Comparison of ENCODE assay signal across 19 cellular contexts in the genomic region with DNA sequence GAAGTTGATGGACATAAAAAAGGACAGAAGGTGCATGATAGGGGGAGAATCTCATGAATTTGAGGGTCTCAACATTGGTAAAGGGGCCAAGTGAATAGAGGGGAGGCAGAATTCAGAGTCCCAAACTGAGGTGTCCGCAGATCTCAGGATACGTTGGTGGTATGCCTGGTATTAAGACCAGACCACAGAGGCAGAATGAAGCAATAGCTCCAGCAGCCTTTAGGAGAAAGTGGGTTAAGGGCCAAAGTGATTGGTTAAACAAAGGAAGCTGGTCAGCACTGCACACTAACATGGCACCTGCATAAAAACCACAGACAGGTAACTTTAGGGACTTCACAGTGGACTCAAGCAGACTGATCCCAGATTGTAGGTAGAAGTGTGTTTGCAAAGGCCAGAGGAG. TPM values are rescaled to one million over a fixed set of nuclear protein-coding genes. Genes with fewer than 3 reads are reported as not detected.
DNase-seq lines count a peak whose midpoint lies in the region; TF ChIP-seq lines count a peak whose summit lies in the region.
"Had no signal": no experiment of that assay in that cellular context is flagged by ENCODE, and none has a peak within 500 bp of the region (broad histone marks: within the 10 kb centered on the region; RNA-seq: fewer than 3 reads in every experiment).

No MANE protein-coding gene starts in this region.

- peaks cover 31% of the 10 kb centered on the region for H3K36me3 ChIP-seq in adipocyte (ENCODE audit: control insufficient read depth, insufficient read depth, low read length, severe bottlenecking)
- H3K36me3 ChIP-seq in mesenchymal stem cell (ENCODE audit: control insufficient read depth in 1 of 2, insufficient read depth in 2 of 2, low read depth in 1 of 2, low read length in 2 of 2), result peaks cover 38 to 60% of the 10 kb centered on the region in 2 experiments
- peaks cover 29% of the 10 kb centered on the region for H3K36me3 ChIP-seq in brain microvascular endothelial cell (replicated peaks)
- H3K36me3 ChIP-seq: HAP-1 had no signal

- no peak overlapping the region for H3K4me2 ChIP-seq in mesenchymal stem cell (ENCODE audit: low read length, poor library complexity, severe bottlenecking)
- H3K4me2 ChIP-seq: BLaER1 treated with 17β-estradiol and CSF1 and Interleukin-3, amounts not matched to agents 10 nM and 100 nM had no signal

- no peak overlapping the region for H2AK5ac ChIP-seq in mesenchymal stem cell (ENCODE audit: low read length, severe bottlenecking)

- H3K4me3 ChIP-seq in AG10803 (ENCODE audit: low read length) (no peak overlapping the region), adipocyte (ENCODE audit: low read length) (no peak overlapping the region), fibroblast of mammary gland (ENCODE audit: control insufficient read depth, low read depth, low read length) (no peak overlapping the region), mesenchymal stem cell (ENCODE audit: insufficient read depth in 1 of 2, low read depth in 1 of 2, low read length in 2 of 2) (no peak overlapping the region), brain microvascular endothelial cell (ENCODE audit: low read depth, low read length) (no peak overlapping the region)
- H3K4me3 ChIP-seq: BLaER1 treated with 17β-estradiol and CSF1 and Interleukin-3, amounts not matched to agents 10 nM and 100 nM; GM23248; HAP-1 had no signal

- DNase-seq in AG10803 (ENCODE audit: low read depth) (peak; percentile 22), adipocyte (ENCODE audit: low read depth) (peak; percentile 2), fibroblast of mammary gland (ENCODE audit: low read depth) (peak; percentile 1), mesenchymal stem cell (peak; percentile 18), brain microvascular endothelial cell (no peak), chondrocyte (ENCODE audit: low spot score) (no peak), RKO (ENCODE audit: low spot score) (no peak)
- no peak for DNase-seq in activated CD4-positive, alpha-beta T cell treated with anti-CD3 and anti-CD28 coated beads, Interleukin-2, amount 50 U/mL, for 48 hours
- DNase-seq: 8988T; CD8-positive, alpha-beta T cell; DMS 273 treated with DMSO at 0.1 percent for 48 hours; DMS53; DND-41; EL; GM23248 had no signal

- H3K9ac ChIP-seq in adipocyte (ENCODE audit: low read length) (no peak overlapping the region), mesenchymal stem cell (ENCODE audit: low read length) (no peak overlapping the region)
- H3K9ac ChIP-seq: BLaER1 treated with 17β-estradiol and CSF1 and Interleukin-3, amounts not matched to agents 10 nM and 100 nM; GM23248 had no signal

- H3K27me3 ChIP-seq in adipocyte (replicated peaks; ENCODE audit: control insufficient read depth, insufficient read depth, low read length), result no peaks in the 10 kb centered on the region
- no peaks in the 10 kb centered on the region for H3K27me3 ChIP-seq in mesenchymal stem cell (ENCODE audit: control insufficient read depth in 1 of 2, insufficient read depth in 1 of 2, low read length in 2 of 2)
- no peaks in the 10 kb centered on the region for H3K27me3 ChIP-seq in brain microvascular endothelial cell (replicated peaks)
- H3K27me3 ChIP-seq: BLaER1 treated with 17β-estradiol and CSF1 and Interleukin-3, amounts not matched to agents 10 nM and 100 nM had no signal

- H4K8ac ChIP-seq in mesenchymal stem cell (ENCODE audit: low read length), result no peak overlapping the region

- in situ Hi-C loops in brain microvascular endothelial cell (cut with HindIII; ENCODE audit: low pct_ligation_motif_present, low sequenced_read_pairs), result no loop called here

- no peak overlapping the region for H2BK15ac ChIP-seq in mesenchymal stem cell (ENCODE audit: low read depth, poor library complexity, severe bottlenecking)

- no peaks in the 10 kb centered on the region for H3K4me1 Mint-ChIP-seq in chondrocyte (ENCODE audit: low read depth)
- H3K4me1 Mint-ChIP-seq: B cell, IgD-negative memory B cell had no signal

- peaks cover 16% of the 10 kb centered on the region for H3K79me1 ChIP-seq in mesenchymal stem cell (replicated peaks; ENCODE audit: low read length, poor library complexity, severe bottlenecking)

- TF ChIP-seq CTCF in AG10803 (conservative IDR thresholded peaks at IDR 0.05; ENCODE audit: low read length) (no peak), fibroblast of mammary gland (conservative IDR thresholded peaks at IDR 0.05; ENCODE audit: control insufficient read depth, insufficient read depth, low read depth, low read length) (no peak), brain microvascular endothelial cell (IDR thresholded peaks at IDR 0.05; ENCODE audit: low read depth, low read length, missing control alignments) (no peak), chondrocyte (IDR thresholded peaks at IDR 0.05) (no peak)

- whole genome bisulfite sequencing in mesenchymal stem cell, result 93% methylated on average over 2 of the region's 2 CpGs

- H3K9me3 ChIP-seq in adipocyte (ENCODE audit: control insufficient read depth, low read length), result no peaks in the 10 kb centered on the region
- H3K9me3 ChIP-seq in mesenchymal stem cell (ENCODE audit: control insufficient read depth, low read length), result no peaks in the 10 kb centered on the region
- H3K9me3 ChIP-seq: BLaER1 treated with 17β-estradiol and CSF1 and Interleukin-3, amounts not matched to agents 10 nM and 100 nM; HAP-1 had no signal

- H2BK5ac ChIP-seq in mesenchymal stem cell (ENCODE audit: low read depth, low read length, poor library complexity, severe bottlenecking), result no peak overlapping the region

- no peak overlapping the region for H3K27ac Mint-ChIP-seq in chondrocyte (ENCODE audit: unreplicated experiment)
- H3K27ac Mint-ChIP-seq: B cell; CD8-positive, alpha-beta T cell had no signal

- H2BK12ac ChIP-seq in mesenchymal stem cell (ENCODE audit: low read length in 2 of 2), result no peak overlapping the region

- no peak overlapping the region for H3K4ac ChIP-seq in mesenchymal stem cell (ENCODE audit: low read depth in 1 of 2, low read length in 2 of 2)

- no peaks in the 10 kb centered on the region for H3K4me1 ChIP-seq in adipocyte (ENCODE audit: control insufficient read depth, insufficient read depth, low read length)
- H3K4me1 ChIP-seq in mesenchymal stem cell (ENCODE audit: control insufficient read depth, insufficient read depth, low read depth, low read length), result peaks cover 2% of the 10 kb centered on the region
- H3K4me1 ChIP-seq: BLaER1 treated with 17β-estradiol and CSF1 and Interleukin-3, amounts not matched to agents 10 nM and 100 nM; HAP-1 had no signal

- H3K14ac ChIP-seq in mesenchymal stem cell (ENCODE audit: low read length in 2 of 2), result no peak overlapping the region

- peaks cover 23% of the 10 kb centered on the region for H3K36me3 Mint-ChIP-seq in chondrocyte (ENCODE audit: low read depth)

- H3K27ac ChIP-seq in mesenchymal stem cell (ENCODE audit: low read length, poor library complexity, severe bottlenecking), result no peak overlapping the region
- no peak overlapping the region for H3K27ac ChIP-seq in brain microvascular endothelial cell
- H3K27ac ChIP-seq: BLaER1 treated with 17β-estradiol and CSF1 and Interleukin-3, amounts not matched to agents 10 nM and 100 nM; GM23248 had no signal

- no peak overlapping the region for H3K4me3 Mint-ChIP-seq in chondrocyte (ENCODE audit: unreplicated experiment)
- H3K4me3 Mint-ChIP-seq: B cell; CD8-positive, alpha-beta T cell; IgD-negative memory B cell had no signal

- no peak overlapping the region for H4K91ac ChIP-seq in mesenchymal stem cell (ENCODE audit: low read length)

- H2BK120ac ChIP-seq in mesenchymal stem cell (ENCODE audit: low read depth, low read length), result no peak overlapping the region

- no peak overlapping the region for H3K23ac ChIP-seq in mesenchymal stem cell (ENCODE audit: low read length in 2 of 2)

- H3K9me3 Mint-ChIP-seq in chondrocyte (ENCODE audit: low read depth), result no peaks in the 10 kb centered on the region
- H3K9me3 Mint-ChIP-seq: CD8-positive, alpha-beta T cell; IgD-negative memory B cell had no signal

- no peak overlapping the region for H3K18ac ChIP-seq in mesenchymal stem cell (ENCODE audit: low read depth in 1 of 2, low read length in 2 of 2)

- H3K27me3 Mint-ChIP-seq in chondrocyte (ENCODE audit: low read depth), result no peaks in the 10 kb centered on the region
- H3K27me3 Mint-ChIP-seq: B cell, IgD-negative memory B cell had no signal

- H2AFZ ChIP-seq in mesenchymal stem cell (ENCODE audit: low read depth, low read length), result no peak overlapping the region
- H2AFZ ChIP-seq: GM23248 had no signal

RNA-seq across cellular contexts. Expression of a gene that starts 37.5 kb away (rescaled TPM):
- polyA plus RNA-seq in mesenchymal stem cell (2013, experiment 1 of 2), result 614 TPM
- polyA plus RNA-seq in mesenchymal stem cell (2013, experiment 2 of 2), result 634 TPM
- total RNA-seq in chondrocyte, result 43.2 to 62.1 TPM (median 58.1 TPM) in 3 replicates

Comparison
In these comparisons a context has a peak if more than half of its experiments do, and no peak if none do; other contexts are left out.
1. DNase-seq: peak in AG10803 (single experiment), adipocyte (single experiment), fibroblast of mammary gland (single experiment) and mesenchymal stem cell (single experiment); none in brain microvascular endothelial cell (single experiment), chondrocyte (single experiment), RKO (single experiment) and activated CD4-positive, alpha-beta T cell treated with anti-CD3 and anti-CD28 coated beads, Interleukin-2, amount 50 U/mL, for 48 hours (0 of 2).